Comparison of ENCODE assay signal across 10 cellular contexts in genomic region chr9:35909687-35910612, GRCh38. TPM values are rescaled to one million over a fixed set of nuclear protein-coding genes. Genes with fewer than 3 reads are reported as not detected.
DNase-seq lines count a peak whose midpoint lies in the region; ATAC-seq and TF ChIP-seq lines count a peak whose summit lies in the region.
"Had no signal": no experiment of that assay in that cellular context is flagged by ENCODE, and none has a peak within 500 bp of the region (broad histone marks: within the 10 kb centered on the region; RNA-seq: fewer than 3 reads in every experiment).

No MANE protein-coding gene starts in this region.

- H3K36me3 Mint-ChIP-seq in activated CD4-positive, alpha-beta T cell treated with anti-CD3 and anti-CD28 coated beads, Interleukin-2, amount 10 ng/mL, durations not matched to agents 7 days and 5 days (ENCODE audit: low read depth), result peaks cover 1% of the 10 kb centered on the region
- no peaks in the 10 kb centered on the region for H3K36me3 Mint-ChIP-seq in endodermal cell (ENCODE audit: low read depth)
- H3K36me3 Mint-ChIP-seq in naive thymus-derived CD8-positive, alpha-beta T cell, result no peaks in the 10 kb centered on the region

- no peaks in the 10 kb centered on the region for H3K27me3 Mint-ChIP-seq in activated CD4-positive, alpha-beta T cell treated with anti-CD3 and anti-CD28 coated beads, Interleukin-2, amount 10 ng/mL, durations not matched to agents 7 days and 5 days
- peaks cover 8% of the 10 kb centered on the region for H3K27me3 Mint-ChIP-seq in endodermal cell (ENCODE audit: insufficient read depth)
- no peaks in the 10 kb centered on the region for H3K27me3 Mint-ChIP-seq in naive thymus-derived CD8-positive, alpha-beta T cell
- H3K27me3 Mint-ChIP-seq: activated T-helper 17 cell treated with anti-CD3 and anti-CD28 coated beads, Interleukin-2, amount 50 U/mL, for 72 hours had no signal

- POLR2A ChIA-PET in activated CD4-positive, alpha-beta T cell treated with anti-CD3 and anti-CD28 coated beads, Interleukin-2, amount 10 ng/mL, durations not matched to agents 7 days and 5 days (lab: Charles Lee), result no interaction called here
- POLR2A ChIA-PET in naive thymus-derived CD8-positive, alpha-beta T cell (lab: Charles Lee), result interaction anchor here (1.0 to 1.2 kb wide), 2 partner anchors 28 to 174 kb away, joined by 3 to 4 read pairs; no protein-coding TSS in a partner anchor

- H3K27ac Mint-ChIP-seq in activated CD4-positive, alpha-beta T cell treated with anti-CD3 and anti-CD28 coated beads, Interleukin-2, amount 10 ng/mL, durations not matched to agents 7 days and 5 days, result peak overlapping the region; percentile 97
- H3K27ac Mint-ChIP-seq in endodermal cell, result no peak overlapping the region
- peak overlapping the region; percentile 65 to 98 (median 91) for H3K27ac Mint-ChIP-seq in naive thymus-derived CD8-positive, alpha-beta T cell

- no peaks in the 10 kb centered on the region for H3K27me3 ChIP-seq in endodermal cell (ENCODE audit: control insufficient read depth, insufficient read depth, low read length, poor library complexity, severe bottlenecking)
- H3K27me3 ChIP-seq in upper lobe of right lung, result no peaks in the 10 kb centered on the region

- no peak overlapping the region for H3K4me3 Mint-ChIP-seq in activated CD4-positive, alpha-beta T cell treated with anti-CD3 and anti-CD28 coated beads, Interleukin-2, amount 10 ng/mL, durations not matched to agents 7 days and 5 days
- H3K4me3 Mint-ChIP-seq in endodermal cell, result no peak overlapping the region
- peak overlapping the region in 5 of 10 donors; percentile 26 to 86 (median 70) for H3K4me3 Mint-ChIP-seq in naive thymus-derived CD8-positive, alpha-beta T cell

- H3K4me3 ChIP-seq in endodermal cell (ENCODE audit: low read length), result no peak overlapping the region
- peak overlapping the region; percentile 36 for H3K4me3 ChIP-seq in upper lobe of right lung

- WGBS in endodermal cell (ENCODE audit: insufficient coverage in 1 of 2, insufficient read length in 1 of 2), 2 experiments, result 92 to 95% methylated on average over 29 to 34 of the region's 34 CpGs

- no peaks in the 10 kb centered on the region for H3K9me3 Mint-ChIP-seq in activated CD4-positive, alpha-beta T cell treated with anti-CD3 and anti-CD28 coated beads, Interleukin-2, amount 10 ng/mL, durations not matched to agents 7 days and 5 days
- no peaks in the 10 kb centered on the region for H3K9me3 Mint-ChIP-seq in endodermal cell
- H3K9me3 Mint-ChIP-seq in naive thymus-derived CD8-positive, alpha-beta T cell, result no peaks in the 10 kb centered on the region
- H3K9me3 Mint-ChIP-seq: activated T-helper 17 cell treated with anti-CD3 and anti-CD28 coated beads, Interleukin-2, amount 50 U/mL, for 72 hours had no signal

- intact Hi-C loops in upper lobe of right lung (cut with DNase I), result loop anchor here (5.0 kb wide), 1 partner anchor 37 kb away; no protein-coding TSS in a partner anchor

- no peak for DNase-seq in activated CD4-positive, alpha-beta T cell treated with anti-CD3 and anti-CD28 coated beads, Interleukin-2, amount 10 ng/mL, durations not matched to agents 7 days and 5 days
- DNase-seq in activated CD4-positive, alpha-beta T cell treated with anti-CD3 and anti-CD28 coated beads for 1 hour, result no peak
- DNase-seq in endodermal cell (peak; percentile 65), upper lobe of right lung (no peak), HuH-7.5 (ENCODE audit: low spot score) (no peak)
- DNase-seq in naive thymus-derived CD8-positive, alpha-beta T cell, result no peak

- no peak overlapping the region for H3K27ac ChIP-seq in endodermal cell (ENCODE audit: low read depth, low read length)
- peak overlapping the region; percentile 97 for H3K27ac ChIP-seq in upper lobe of right lung

- H3K4me1 Mint-ChIP-seq in activated CD4-positive, alpha-beta T cell treated with anti-CD3 and anti-CD28 coated beads, Interleukin-2, amount 10 ng/mL, durations not matched to agents 7 days and 5 days, result peaks cover 50% of the 10 kb centered on the region
- H3K4me1 Mint-ChIP-seq in endodermal cell, result peaks cover 29% of the 10 kb centered on the region
- peaks cover 36 to 57% (median 55%) of the 10 kb centered on the region in 4 donors for H3K4me1 Mint-ChIP-seq in naive thymus-derived CD8-positive, alpha-beta T cell

- ATAC-seq in naive thymus-derived CD8-positive, alpha-beta T cell, result no peak
- ATAC-seq in upper lobe of right lung, result peak; percentile 1
- no peak for ATAC-seq in HG02610 (IDR thresholded peaks at IDR 0.05; ENCODE audit: unreplicated experiment)
- no peak for ATAC-seq in GM21619 (IDR thresholded peaks at IDR 0.05; ENCODE audit: unreplicated experiment)

- CTCF ChIA-PET in activated CD4-positive, alpha-beta T cell treated with anti-CD3 and anti-CD28 coated beads, Interleukin-2, amount 10 ng/mL, durations not matched to agents 7 days and 5 days (lab: Charles Lee), result interaction anchor here (0.8 to 1.2 kb wide), 2 partner anchors 14 to 30 kb away, joined by 3 to 4 read pairs; no protein-coding TSS in a partner anchor

- H3K9ac ChIP-seq in endodermal cell (ENCODE audit: extremely low read depth, low read length, poor library complexity, severe bottlenecking), result no peak overlapping the region

- H3K36me3 ChIP-seq in endodermal cell (ENCODE audit: control insufficient read depth, insufficient read depth, low read length), result no peaks in the 10 kb centered on the region
- no peaks in the 10 kb centered on the region for H3K36me3 ChIP-seq in upper lobe of right lung

- TF ChIP-seq CTCF in endodermal cell (conservative IDR thresholded peaks at IDR 0.05) (peak; percentile 13), upper lobe of right lung (IDR thresholded peaks at IDR 0.05) (no peak)

- no peaks in the 10 kb centered on the region for H3K9me3 ChIP-seq in endodermal cell (ENCODE audit: control insufficient read depth, low read length)
- H3K9me3 ChIP-seq in upper lobe of right lung, result no peaks in the 10 kb centered on the region

- H3K4me1 ChIP-seq in endodermal cell (ENCODE audit: control insufficient read depth, insufficient read depth, low read length) (peaks cover 13% of the 10 kb centered on the region), upper lobe of right lung (peaks cover 74% of the 10 kb centered on the region)

RNA-seq across cellular contexts. Expression of gene SPAAR, which starts 0.7 kb away (rescaled TPM):
- not detected for total RNA-seq in activated CD4-positive, alpha-beta T cell treated with anti-CD3 and anti-CD28 coated beads, Interleukin-2, amount 10 ng/mL, durations not matched to agents 7 days and 5 days
- total RNA-seq in endodermal cell (under 1 TPM in 1 of 2 donors, not detected in 1; 0.29 TPM), upper lobe of right lung (13.5 TPM)
- not detected for polyA plus RNA-seq in endodermal cell (2013, experiment 1 of 2)
- polyA plus RNA-seq in endodermal cell (2013, experiment 2 of 2), result not detected
- total RNA-seq in naive thymus-derived CD8-positive, alpha-beta T cell, result not detected
- polyA plus RNA-seq in naive thymus-derived CD8-positive, alpha-beta T cell, result not detected
- total RNA-seq: activated T-helper 17 cell treated with anti-CD3 and anti-CD28 coated beads, Interleukin-2, amount 50 U/mL, for 72 hours; kidney epithelial cell had no signal

RNA-seq across cellular contexts. Expression of gene HRCT1, which starts 3.9 kb away (rescaled TPM):
- total RNA-seq in activated CD4-positive, alpha-beta T cell treated with anti-CD3 and anti-CD28 coated beads, Interleukin-2, amount 10 ng/mL, durations not matched to agents 7 days and 5 days, result not detected
- not detected for total RNA-seq in endodermal cell
- polyA plus RNA-seq in endodermal cell (2013, experiment 1 of 2), result not detected
- polyA plus RNA-seq in endodermal cell (2013, experiment 2 of 2), result not detected
- not detected for total RNA-seq in naive thymus-derived CD8-positive, alpha-beta T cell
- polyA plus RNA-seq in naive thymus-derived CD8-positive, alpha-beta T cell, result not detected
- 10.8 TPM for total RNA-seq in upper lobe of right lung
- total RNA-seq: activated T-helper 17 cell treated with anti-CD3 and anti-CD28 coated beads, Interleukin-2, amount 50 U/mL, for 72 hours had no signal

RNA-seq across cellular contexts. Expression of gene OR13J1, which starts 39.7 kb away (rescaled TPM):
- not detected for total RNA-seq in activated CD4-positive, alpha-beta T cell treated with anti-CD3 and anti-CD28 coated beads, Interleukin-2, amount 10 ng/mL, durations not matched to agents 7 days and 5 days
- total RNA-seq in endodermal cell (not detected), upper lobe of right lung (not detected)
- polyA plus RNA-seq in endodermal cell (2013, experiment 1 of 2), result not detected
- polyA plus RNA-seq in endodermal cell (2013, experiment 2 of 2), result not detected
- total RNA-seq in naive thymus-derived CD8-positive, alpha-beta T cell, result not detected
- polyA plus RNA-seq in naive thymus-derived CD8-positive, alpha-beta T cell, result not detected
- total RNA-seq: activated T-helper 17 cell treated with anti-CD3 and anti-CD28 coated beads, Interleukin-2, amount 50 U/mL, for 72 hours; kidney epithelial cell had no signal

RNA-seq across cellular contexts. Expression of gene OR2S2, which starts 48.0 kb away (rescaled TPM):
- total RNA-seq in activated CD4-positive, alpha-beta T cell treated with anti-CD3 and anti-CD28 coated beads, Interleukin-2, amount 10 ng/mL, durations not matched to agents 7 days and 5 days, result not detected
- total RNA-seq in endodermal cell, result not detected
- polyA plus RNA-seq in endodermal cell (2013, experiment 1 of 2), result not detected
- polyA plus RNA-seq in endodermal cell (2013, experiment 2 of 2), result not detected
- not detected for total RNA-seq in naive thymus-derived CD8-positive, alpha-beta T cell
- not detected for polyA plus RNA-seq in naive thymus-derived CD8-positive, alpha-beta T cell
- total RNA-seq in upper lobe of right lung, result not detected
- total RNA-seq: activated T-helper 17 cell treated with anti-CD3 and anti-CD28 coated beads, Interleukin-2, amount 50 U/mL, for 72 hours; kidney epithelial cell had no signal

Comparison
In these comparisons a context has a peak if more than half of its experiments do, and no peak if none do; other contexts are left out.
1. RNA of gene SPAAR, which starts 0.7 kb away (total RNA-seq): 13.5 TPM in upper lobe of right lung (single experiment); 0.29 TPM in endodermal cell, not detected in activated CD4-positive, alpha-beta T cell treated with anti-CD3 and anti-CD28 coated beads, Interleukin-2, amount 10 ng/mL, durations not matched to agents 7 days and 5 days and not detected in naive thymus-derived CD8-positive, alpha-beta T cell; every median in the first group is over 10 times any median in the second.
2. RNA of gene HRCT1, which starts 3.9 kb away (total RNA-seq): 10.8 TPM in upper lobe of right lung (single experiment); not detected in endodermal cell, not detected in activated CD4-positive, alpha-beta T cell treated with anti-CD3 and anti-CD28 coated beads, Interleukin-2, amount 10 ng/mL, durations not matched to agents 7 days and 5 days and not detected in naive thymus-derived CD8-positive, alpha-beta T cell; every median in the first group is over 10 times any median in the second.